16 cellular contexts compared by ENCODE assay signal in genomic region chr18:44778788-44779187, GRCh38.
DNase-seq lines count a peak whose midpoint lies in the region; ATAC-seq and TF ChIP-seq lines count a peak whose summit lies in the region.
"Had no signal": no experiment of that assay in that cellular context is flagged by ENCODE, and none has a peak within 500 bp of the region (broad histone marks: within the 10 kb centered on the region; RNA-seq: fewer than 3 reads in every experiment).

No MANE protein-coding gene starts in this region.

- intact Hi-C loops in transverse colon (cut with DNase I; ENCODE audit: low total_unique reads), result no loop called here
- intact Hi-C loops in aorta (cut with DNase I), result no loop called here

- peak overlapping the region; percentile 75 to 92 (median 81) for H3K27ac Mint-ChIP-seq in nephron

- H3K27me3 ChIP-seq in transverse colon, result no peaks in the 10 kb centered on the region
- no peaks in the 10 kb centered on the region for H3K27me3 ChIP-seq in aorta (ENCODE audit: control insufficient read depth in 1 of 2, insufficient read depth in 2 of 2, low read length in 1 of 2)
- H3K27me3 ChIP-seq: colonic mucosa had no signal

- peaks cover 83% of the 10 kb centered on the region for H3K4me1 Mint-ChIP-seq in nephron

- TF ChIP-seq POLR2A in transverse colon (IDR thresholded peaks at IDR 0.05), result no peak

- in situ Hi-C loops in astrocyte of the spinal cord (cut with HindIII; ENCODE audit: low sequenced_read_pairs) (no loop called here), transverse colon (cut with MboI; ENCODE audit: low pct_ligation_motif_present in 1 of 4, low pct_unique_long_range_greater_than_20kb in 1 of 4, low sequenced_read_pairs in 3 of 4) (no loop called here)

- WGBS in transverse colon (ENCODE audit: low coverage in 1 of 2), 2 donors, result 63% methylated on average over 5 of the region's 6 CpGs; no CpG with 5 or more reads in 1 of the 2 donors
- 80 to 95% methylated on average over 6 of the region's 6 CpGs for WGBS in aorta, 2 donors

- no peaks in the 10 kb centered on the region for H3K27me3 Mint-ChIP-seq in nephron (ENCODE audit: low read depth)

- TF ChIP-seq CTCF in astrocyte of the spinal cord (IDR thresholded peaks at IDR 0.05; ENCODE audit: low read depth, low read length), result no peak
- TF ChIP-seq CTCF in nephron (IDR thresholded peaks at IDR 0.05; ENCODE audit: unreplicated experiment in 3 of 3), result no peak
- no peak for TF ChIP-seq CTCF in transverse colon (IDR thresholded peaks at IDR 0.05)

- TF ChIP-seq EP300 in transverse colon (IDR thresholded peaks at IDR 0.05; ENCODE audit: low read depth), result no peak

- H3K4me3 Mint-ChIP-seq in nephron, result peak overlapping the region in 1 of 3 experiments; percentile 2

- H3K27ac ChIP-seq in transverse colon (peak overlapping the region; percentile 38 to 67 (median 51)), aorta (ENCODE audit: low read depth in 1 of 2, low read length in 2 of 2) (peak overlapping the region in 1 of 2 donors; percentile 8)
- H3K27ac ChIP-seq: BLaER1 treated with 17β-estradiol and CSF1 and Interleukin-3, amounts not matched to agents 10 nM and 100 nM; colonic mucosa had no signal

- no peak overlapping the region for H3K4me3 ChIP-seq in astrocyte of the spinal cord (ENCODE audit: low read depth, low read length)
- H3K4me3 ChIP-seq in transverse colon, result no peak overlapping the region
- H3K4me3 ChIP-seq in aorta (ENCODE audit: low read length in 2 of 2), result no peak overlapping the region
- H3K4me3 ChIP-seq: BLaER1 treated with 17β-estradiol and CSF1 and Interleukin-3, amounts not matched to agents 10 nM and 100 nM; colonic mucosa; HAP-1; lung had no signal

- H3K4me1 ChIP-seq in transverse colon, result peaks cover 16 to 54% (median 21%) of the 10 kb centered on the region in 4 donors
- H3K4me1 ChIP-seq in aorta (ENCODE audit: control insufficient read depth in 1 of 2, insufficient read depth in 2 of 2, low read length in 2 of 2), result peaks cover 0 to 8% of the 10 kb centered on the region in 2 donors
- H3K4me1 ChIP-seq: BLaER1 treated with 17β-estradiol and CSF1 and Interleukin-3, amounts not matched to agents 10 nM and 100 nM; colonic mucosa; HAP-1 had no signal

- no peaks in the 10 kb centered on the region for H3K9me3 Mint-ChIP-seq in nephron

- no peaks in the 10 kb centered on the region for H3K36me3 ChIP-seq in transverse colon
- no peaks in the 10 kb centered on the region for H3K36me3 ChIP-seq in aorta (ENCODE audit: control insufficient read depth in 1 of 2, insufficient read depth in 2 of 2, low read length in 1 of 2)
- H3K36me3 ChIP-seq: BLaER1 treated with 17β-estradiol and CSF1 and Interleukin-3, amounts not matched to agents 10 nM and 100 nM; colonic mucosa; HAP-1 had no signal

- peaks cover 3% of the 10 kb centered on the region for H3K36me3 Mint-ChIP-seq in nephron (ENCODE audit: low read depth)

- DNase-seq in NCI-H2081 (lab: John Stamatoyannopoulos, UW) (peak; percentile 24 to 73), NCI-H2081 treated with DMSO at 0.1 percent for 48 hours (lab: John Stamatoyannopoulos, UW) (no peak), astrocyte of the spinal cord (ENCODE audit: low read depth, low spot score) (peak; percentile 22), transverse colon (no peak), aorta (no peak), left lobe of liver (ENCODE audit: low spot score) (no peak), COLO829 (ENCODE audit: low spot score) (no peak)
- DNase-seq: colonic mucosa; foreskin fibroblast; NCI-H2107; right cardiac atrium; stimulated activated CD4-positive, alpha-beta T cell treated with anti-CD3 and anti-CD28 coated beads, Interleukin-2, amount 100 ng/mL, for 24 hours had no signal

- H3K9me3 ChIP-seq in transverse colon, result no peaks in the 10 kb centered on the region
- no peaks in the 10 kb centered on the region for H3K9me3 ChIP-seq in aorta (ENCODE audit: control insufficient read depth, low read length)
- H3K9me3 ChIP-seq: BLaER1 treated with 17β-estradiol and CSF1 and Interleukin-3, amounts not matched to agents 10 nM and 100 nM; colonic mucosa; HAP-1 had no signal

- ATAC-seq in aorta (ENCODE audit: low FRiP score) (no peak), left lobe of liver (no peak)

Comparison
In these comparisons a context has a peak if more than half of its experiments do, and no peak if none do; other contexts are left out.
1. DNase-seq: peak in NCI-H2081 (2 of 2) and astrocyte of the spinal cord (single experiment); none in NCI-H2081 treated with DMSO at 0.1 percent for 48 hours (single experiment), transverse colon (single experiment), aorta (0 of 2), left lobe of liver (single experiment) and COLO829 (single experiment).